12 cellular contexts compared by ENCODE assay signal in the genomic region with DNA sequence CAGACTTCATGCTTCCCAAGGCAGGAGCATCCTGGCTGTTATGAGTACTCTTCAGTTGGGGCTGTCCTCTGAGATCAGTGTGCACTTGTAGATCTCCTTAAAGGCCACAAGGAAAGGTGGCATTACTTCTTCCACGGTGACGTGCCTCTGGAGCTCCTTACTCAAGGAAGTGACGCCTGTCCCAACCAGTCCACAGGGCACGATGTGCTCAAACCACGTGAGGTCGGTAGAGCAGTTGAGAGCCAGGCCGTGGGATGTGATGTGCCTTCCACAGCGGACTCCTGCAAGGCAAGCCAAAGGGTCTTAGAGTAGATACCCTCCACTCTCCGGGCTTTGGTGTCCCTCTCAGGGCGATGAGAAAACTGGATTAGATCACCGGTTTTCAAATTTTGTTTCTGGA. TPM values are rescaled to one million over a fixed set of nuclear protein-coding genes. Genes with fewer than 3 reads are reported as not detected.
A peak's percentile ranks its signal among the peaks of the same experiment; 100 is the strongest.
DNase-seq lines count a peak whose midpoint lies in the region; ATAC-seq and TF ChIP-seq lines count a peak whose summit lies in the region.
"Had no signal": no experiment of that assay in that cellular context is flagged by ENCODE, and none has a peak within 500 bp of the region (broad histone marks: within the 10 kb centered on the region; RNA-seq: fewer than 3 reads in every experiment).

No MANE protein-coding gene starts in this region.

- H3K4me2 ChIP-seq in PC-3 (ENCODE audit: low read length) (peak overlapping the region; percentile 87), smooth muscle cell (peak overlapping the region; percentile 81)

- DNase-seq in activated CD8-positive, alpha-beta memory T cell treated with anti-CD3 and anti-CD28 coated beads, Interleukin-2, amount 10 ng/mL, durations not matched to agents 7 days and 5 days, result no peak
- DNase-seq in activated CD8-positive, alpha-beta memory T cell treated with anti-CD3 and anti-CD28 coated beads for 24 hours, result no peak
- DNase-seq in PC-3, result peak; percentile 9
- no peak for DNase-seq in smooth muscle cell (lab: John Stamatoyannopoulos, UW; ENCODE audit: unreplicated experiment)
- DNase-seq in NCI-H2171 (lab: John Stamatoyannopoulos, UW), result no peak
- no peak for DNase-seq in NCI-H2227 treated with DMSO at 0.1 percent for 48 hours (lab: John Stamatoyannopoulos, UW)
- no peak for DNase-seq in hypothalamus (lab: John Stamatoyannopoulos, UW)
- DNase-seq: kidney glomerular epithelial cell; NCI-H146; stimulated activated CD8-positive, alpha-beta memory T cell treated with anti-CD3 and anti-CD28 coated beads, Interleukin-4, amount 100 ng/mL, for 48 hours had no signal

- CTCF ChIA-PET in activated CD8-positive, alpha-beta memory T cell treated with anti-CD3 and anti-CD28 coated beads, Interleukin-2, amount 10 ng/mL, durations not matched to agents 7 days and 5 days (lab: Charles Lee), result interaction anchor here (1.2 kb wide), 1 partner anchor 31 kb away, joined by 3 read pairs; no protein-coding TSS in a partner anchor
- CTCF ChIA-PET in PC-3 (lab: Charles Lee), result interaction anchor here (0.7 kb wide), 1 partner anchor 13 kb away, joined by 6 read pairs; no protein-coding TSS in a partner anchor

- H3F3A ChIP-seq in PC-3 (ENCODE audit: low read length, unreplicated experiment) (peaks cover 4% of the 10 kb centered on the region), smooth muscle cell (ENCODE audit: low read depth) (no peaks in the 10 kb centered on the region)

- H3K9me3 Mint-ChIP-seq in activated CD8-positive, alpha-beta memory T cell treated with anti-CD3 and anti-CD28 coated beads, Interleukin-2, amount 10 ng/mL, durations not matched to agents 7 days and 5 days (ENCODE audit: low read depth), result no peaks in the 10 kb centered on the region
- H3K9me3 Mint-ChIP-seq in dendritic cell treated with granulocyte-macrophage colony-stimulating factor and Interleukin-4, amounts not matched to agents 40 ng/mL and 50 ng/mL, for 4 days, result no peaks in the 10 kb centered on the region

- no peaks in the 10 kb centered on the region for H3K9me2 ChIP-seq in PC-3 (replicated peaks; ENCODE audit: low read length)

- H3K4me1 ChIP-seq in PC-3 (ENCODE audit: insufficient read depth, low read length), result peaks cover 17% of the 10 kb centered on the region
- no peaks in the 10 kb centered on the region for H3K4me1 ChIP-seq in smooth muscle cell (ENCODE audit: low read depth)
- H3K4me1 ChIP-seq: SJSA1 had no signal

- 95% methylated on average over 11 of the region's 11 CpGs for WGBS in smooth muscle cell (ENCODE audit: low lambda C conversion rate)

- TSS peak; percentile 49 for BruUV-seq in PC-3 (replicated peaks; lab: Mats Ljungman, UMichigan)

- H4K20me1 ChIP-seq in PC-3 (ENCODE audit: low read length) (no peaks in the 10 kb centered on the region), smooth muscle cell (ENCODE audit: low read depth) (no peaks in the 10 kb centered on the region)

- H3K27me3 ChIP-seq in PC-3 (ENCODE audit: low read length), result no peaks in the 10 kb centered on the region
- no peaks in the 10 kb centered on the region for H3K27me3 ChIP-seq in smooth muscle cell (ENCODE audit: low read depth)
- H3K27me3 ChIP-seq: SJSA1 had no signal

- POLR2A ChIA-PET in PC-3 (lab: Charles Lee; ENCODE audit: unreplicated experiment), result interaction anchor here (0.6 kb wide), 1 partner anchor 55 kb away, joined by 6 read pairs; no protein-coding TSS in a partner anchor

- ATAC-seq in activated CD8-positive, alpha-beta memory T cell treated with anti-CD3 and anti-CD28 coated beads, Interleukin-2, amount 10 ng/mL, durations not matched to agents 7 days and 5 days, result no peak
- ATAC-seq in PC-3, result no peak

- H3K4me3 Mint-ChIP-seq in activated CD8-positive, alpha-beta memory T cell treated with anti-CD3 and anti-CD28 coated beads, Interleukin-2, amount 10 ng/mL, durations not matched to agents 7 days and 5 days, result peak overlapping the region; percentile 75
- peak overlapping the region; percentile 75 for H3K4me3 Mint-ChIP-seq in dendritic cell treated with granulocyte-macrophage colony-stimulating factor and Interleukin-4, amounts not matched to agents 40 ng/mL and 50 ng/mL, for 4 days

- H3K9ac ChIP-seq in PC-3 (ENCODE audit: low read length) (peak overlapping the region; percentile 96), smooth muscle cell (ENCODE audit: low read depth) (no peak overlapping the region)

- H3K79me2 ChIP-seq in PC-3 (ENCODE audit: low read length), result no peaks in the 10 kb centered on the region
- no peaks in the 10 kb centered on the region for H3K79me2 ChIP-seq in smooth muscle cell (ENCODE audit: low read depth)

- H3K36me3 ChIP-seq in PC-3 (ENCODE audit: low read depth, low read length) (no peaks in the 10 kb centered on the region), smooth muscle cell (ENCODE audit: low read depth) (no peaks in the 10 kb centered on the region)
- H3K36me3 ChIP-seq: SJSA1 had no signal

- no peak overlapping the region for H2AFZ ChIP-seq in PC-3 (ENCODE audit: low read length)
- H2AFZ ChIP-seq in smooth muscle cell (ENCODE audit: low read depth), result no peak overlapping the region

- peak overlapping the region; percentile 92 for H3K27ac ChIP-seq in PC-3 (ENCODE audit: low read length)
- H3K27ac ChIP-seq in smooth muscle cell (ENCODE audit: low read depth), result peak overlapping the region; percentile 33

- peak overlapping the region; percentile 71 for H3K27ac Mint-ChIP-seq in activated CD8-positive, alpha-beta memory T cell treated with anti-CD3 and anti-CD28 coated beads, Interleukin-2, amount 10 ng/mL, durations not matched to agents 7 days and 5 days
- no peak overlapping the region for H3K27ac Mint-ChIP-seq in dendritic cell treated with granulocyte-macrophage colony-stimulating factor and Interleukin-4, amounts not matched to agents 40 ng/mL and 50 ng/mL, for 4 days

- TF ChIP-seq CTCF in PC-3 (conservative IDR thresholded peaks at IDR 0.05; ENCODE audit: low read depth, low read length), result no peak
- TF ChIP-seq CTCF in smooth muscle cell (IDR thresholded peaks at IDR 0.05; ENCODE audit: borderline replicate concordance, insufficient read depth, poor library complexity, severe bottlenecking), result no peak

- no peaks in the 10 kb centered on the region for H3K36me3 Mint-ChIP-seq in activated CD8-positive, alpha-beta memory T cell treated with anti-CD3 and anti-CD28 coated beads, Interleukin-2, amount 10 ng/mL, durations not matched to agents 7 days and 5 days
- no peaks in the 10 kb centered on the region for H3K36me3 Mint-ChIP-seq in dendritic cell treated with granulocyte-macrophage colony-stimulating factor and Interleukin-4, amounts not matched to agents 40 ng/mL and 50 ng/mL, for 4 days (ENCODE audit: low read depth)

- H3K4me1 Mint-ChIP-seq in activated CD8-positive, alpha-beta memory T cell treated with anti-CD3 and anti-CD28 coated beads, Interleukin-2, amount 10 ng/mL, durations not matched to agents 7 days and 5 days, result peaks cover 17% of the 10 kb centered on the region
- peaks cover 13% of the 10 kb centered on the region for H3K4me1 Mint-ChIP-seq in dendritic cell treated with granulocyte-macrophage colony-stimulating factor and Interleukin-4, amounts not matched to agents 40 ng/mL and 50 ng/mL, for 4 days (ENCODE audit: low read depth)

- H3K9me3 ChIP-seq in PC-3 (ENCODE audit: low read length), result no peaks in the 10 kb centered on the region
- no peaks in the 10 kb centered on the region for H3K9me3 ChIP-seq in smooth muscle cell (replicated peaks; ENCODE audit: low read depth)
- H3K9me3 ChIP-seq: SJSA1 had no signal

- no peaks in the 10 kb centered on the region for H3K27me3 Mint-ChIP-seq in activated CD8-positive, alpha-beta memory T cell treated with anti-CD3 and anti-CD28 coated beads, Interleukin-2, amount 10 ng/mL, durations not matched to agents 7 days and 5 days
- peaks cover 4% of the 10 kb centered on the region for H3K27me3 Mint-ChIP-seq in dendritic cell treated with granulocyte-macrophage colony-stimulating factor and Interleukin-4, amounts not matched to agents 40 ng/mL and 50 ng/mL, for 4 days

- H3K4me3 ChIP-seq in PC-3 (ENCODE audit: low read length), result peak overlapping the region; percentile 92; the same call in 1 of the 2 replicates
- no peak overlapping the region for H3K4me3 ChIP-seq in smooth muscle cell

- intact Hi-C loops in PC-3 (cut with micrococcal nuclease), result no loop called here
- intact Hi-C loops in dendritic cell treated with granulocyte-macrophage colony-stimulating factor and Interleukin-4, amounts not matched to agents 40 ng/mL and 50 ng/mL, for 4 days (cut with micrococcal nuclease), result loop anchor here (10.0 kb wide), 1 partner anchor 83 kb away; no protein-coding TSS in a partner anchor

RNA-seq across cellular contexts. Expression of a gene that starts 1.4 kb away (rescaled TPM):
- total RNA-seq in activated CD8-positive, alpha-beta memory T cell treated with anti-CD3 and anti-CD28 coated beads, Interleukin-2, amount 10 ng/mL, durations not matched to agents 7 days and 5 days, result 1 to 10 TPM in 1 of 2 experiments, under 1 TPM in 1; 0.82 to 2.5 TPM
- total RNA-seq in PC-3 (2014; rRNA removed), result 9.4 and 11.3 TPM in 2 replicates
- 4.0 and 6.5 TPM in 2 replicates for total RNA-seq in smooth muscle cell
- 9.7 and 10.2 TPM in 2 replicates for polyA plus RNA-seq in smooth muscle cell

RNA-seq across cellular contexts. Expression of a gene that starts 24.7 kb away (rescaled TPM):
- under 1 TPM in 1 of 2 experiments, not detected in 1; 0.16 TPM for total RNA-seq in activated CD8-positive, alpha-beta memory T cell treated with anti-CD3 and anti-CD28 coated beads, Interleukin-2, amount 10 ng/mL, durations not matched to agents 7 days and 5 days
- 0.58 and 0.73 TPM in 2 replicates for total RNA-seq in PC-3 (2014; rRNA removed)
- total RNA-seq in smooth muscle cell, result 3.9 and 6.3 TPM in 2 replicates
- polyA plus RNA-seq in smooth muscle cell, result 4.2 and 5.1 TPM in 2 replicates
- total RNA-seq: SJSA1 had no signal
